Comparison of ENCODE assay signal across 28 cellular contexts in genomic region chr21:44326716-44327602, GRCh38. TPM values are rescaled to one million over a fixed set of nuclear protein-coding genes. Genes with fewer than 3 reads are reported as not detected.
DNase-seq lines count a peak whose midpoint lies in the region; TF ChIP-seq lines count a peak whose summit lies in the region.
"Had no signal": no experiment of that assay in that cellular context is flagged by ENCODE, and none has a peak within 500 bp of the region (broad histone marks: within the 10 kb centered on the region; RNA-seq: fewer than 3 reads in every experiment).

No MANE protein-coding gene starts in this region.

- no peaks in the 10 kb centered on the region for H3K4me1 ChIP-seq in mammary epithelial cell (ENCODE audit: insufficient read depth, low read length)

- no peaks in the 10 kb centered on the region for H4K20me1 ChIP-seq in mammary epithelial cell (ENCODE audit: insufficient read depth, low read length)

- H3K36me3 Mint-ChIP-seq in Calu3 (ENCODE audit: insufficient read depth, unreplicated experiment): peaks cover 18% of the 10 kb centered on the region
- H3K36me3 Mint-ChIP-seq: activated naive CD4-positive, alpha-beta T cell treated with anti-CD3 and anti-CD28 coated beads, Interleukin-2, amount 50 U/mL, for 72 hours had no signal

- TF ChIP-seq CTCF in Calu3 (IDR thresholded peaks at IDR 0.05; ENCODE audit: unreplicated experiment) (no peak), mammary epithelial cell (conservative IDR thresholded peaks at IDR 0.05 in 1 of 2, IDR thresholded peaks at IDR 0.05 in 1 of 2; ENCODE audit: extremely low read depth in 1 of 2, insufficient read depth in 1 of 2, low read depth in 1 of 2, low read length in 2 of 2) (no peak)

- H3K27ac Mint-ChIP-seq in Calu3 (ENCODE audit: unreplicated experiment): no peak overlapping the region
- H3K27ac Mint-ChIP-seq: activated CD4-positive, alpha-beta memory T cell treated with anti-CD3 and anti-CD28 coated beads, Interleukin-2, amount 10 ng/mL, durations not matched to agents 7 days and 5 days; activated naive CD4-positive, alpha-beta T cell treated with anti-CD3 and anti-CD28 coated beads, Interleukin-2, amount 50 U/mL, for 72 hours; activated T-helper 2 cell treated with anti-CD3 and anti-CD28 coated beads, Interferon-gamma antibody, Interleukin-2, Interleukin-4, amounts not matched to agents 10 μg/mL and 5 μg/mL and 100 μg/mL, durations not matched to agents 14 hours and 24 hours and 36 hours; nephron; stimulated activated naive B cell treated with anti-CD40 and anti-IgM and Interleukin-4, amounts not matched to agents 10 μg/mL and 1 μg/mL and 100 μg/mL, for 72 hours had no signal

- no peaks in the 10 kb centered on the region for H3K27me3 ChIP-seq in mammary epithelial cell (ENCODE audit: insufficient read depth, low read length)
- H3K27me3 ChIP-seq: ovary, spleen, testis had no signal

- CTCF ChIA-PET in Calu3 (lab: Charles Lee): no interaction called here
- CTCF ChIA-PET in mammary epithelial cell (lab: Charles Lee; ENCODE audit: low non-redundant PET): no interaction called here

- no peaks in the 10 kb centered on the region for H3K27me3 Mint-ChIP-seq in Calu3 (ENCODE audit: unreplicated experiment)
- H3K27me3 Mint-ChIP-seq: activated CD4-positive, alpha-beta memory T cell treated with anti-CD3 and anti-CD28 coated beads, Interleukin-2, amount 10 ng/mL, durations not matched to agents 7 days and 5 days; stimulated activated naive B cell treated with anti-CD40 and anti-IgM and Interleukin-4, amounts not matched to agents 10 μg/mL and 1 μg/mL and 100 μg/mL, for 72 hours had no signal

- no peaks in the 10 kb centered on the region for H3K4me1 Mint-ChIP-seq in Calu3 (ENCODE audit: low read depth, unreplicated experiment)
- H3K4me1 Mint-ChIP-seq: activated CD4-positive, alpha-beta memory T cell treated with anti-CD3 and anti-CD28 coated beads, Interleukin-2, amount 10 ng/mL, durations not matched to agents 7 days and 5 days; nephron; stimulated activated naive B cell treated with anti-CD40 and anti-IgM and Interleukin-4, amounts not matched to agents 10 μg/mL and 1 μg/mL and 100 μg/mL, for 72 hours had no signal

- H3K9ac ChIP-seq in mammary epithelial cell (ENCODE audit: insufficient read depth, low read length): no peak overlapping the region

- H3K9me3 Mint-ChIP-seq in Calu3 (ENCODE audit: low read depth, unreplicated experiment): no peaks in the 10 kb centered on the region
- H3K9me3 Mint-ChIP-seq: activated CD4-positive, alpha-beta memory T cell treated with anti-CD3 and anti-CD28 coated beads, Interleukin-2, amount 10 ng/mL, durations not matched to agents 7 days and 5 days; activated naive CD4-positive, alpha-beta T cell treated with anti-CD3 and anti-CD28 coated beads, Interleukin-2, amount 50 U/mL, for 72 hours; activated T-helper 2 cell treated with anti-CD3 and anti-CD28 coated beads, Interferon-gamma antibody, Interleukin-2, Interleukin-4, amounts not matched to agents 10 μg/mL and 5 μg/mL and 100 μg/mL, durations not matched to agents 14 hours and 24 hours and 36 hours; nephron; stimulated activated naive B cell treated with anti-CD40 and anti-IgM and Interleukin-4, amounts not matched to agents 10 μg/mL and 1 μg/mL and 100 μg/mL, for 72 hours had no signal

- peak in 2 of 3 experiments; percentile 54 to 57 for DNase-seq in NCI-H1417 (lab: John Stamatoyannopoulos, UW)
- no peak for DNase-seq in NCI-H1417 treated with DMSO at 0.1 percent for 48 hours (lab: John Stamatoyannopoulos, UW)
- no peak for DNase-seq in Calu3
- DNase-seq in mammary epithelial cell: no peak
- no peak for DNase-seq in UCSD-AML1 (lab: John Stamatoyannopoulos, UW; ENCODE audit: unreplicated experiment)
- DNase-seq in T-helper 9 cell: no peak
- DNase-seq: activated CD4-positive, alpha-beta memory T cell treated with anti-CD3 and anti-CD28 coated beads, Interleukin-2, amount 10 ng/mL, durations not matched to agents 7 days and 5 days; aorta; dermis blood vessel endothelial cell; H7; Karpas-422; mucosa of descending colon; MV-4-11; NCI-H1694 treated with DMSO at 0.1 percent for 48 hours; NCI-H748 treated with DMSO at 0.1 percent for 48 hours; retina; spleen; stimulated activated CD4-positive, alpha-beta T cell treated with anti-CD3 and anti-CD28 coated beads, Interleukin-2, amount 100 ng/mL, for 48 hours; stimulated activated naive B cell treated with anti-CD40 and anti-IgM and Interleukin-4, amounts not matched to agents 10 μg/mL and 1 μg/mL and 100 μg/mL, for 72 hours; testis had no signal

- no peak overlapping the region for H3K4me3 Mint-ChIP-seq in Calu3 (ENCODE audit: low read depth, unreplicated experiment)
- H3K4me3 Mint-ChIP-seq: activated CD4-positive, alpha-beta memory T cell treated with anti-CD3 and anti-CD28 coated beads, Interleukin-2, amount 10 ng/mL, durations not matched to agents 7 days and 5 days; nephron had no signal

- no peaks in the 10 kb centered on the region for H3K9me3 ChIP-seq in mammary epithelial cell (replicated peaks; ENCODE audit: insufficient read depth, low read length)
- H3K9me3 ChIP-seq: mucosa of descending colon, ovary, spleen, testis had no signal

- intact Hi-C loops in Calu3 (cut with micrococcal nuclease; ENCODE audit: unreplicated experiment): no loop called here
- intact Hi-C loops in mammary epithelial cell (cut with micrococcal nuclease): no loop called here

- H3K4me3 ChIP-seq in mammary epithelial cell (replicated peaks in 1 of 3; ENCODE audit: insufficient read depth in 1 of 3, low read depth in 2 of 3, low read length in 3 of 3): no peak overlapping the region
- H3K4me3 ChIP-seq: mucosa of descending colon, ovary, spleen, testis had no signal

- no peak overlapping the region for H3K27ac ChIP-seq in mammary epithelial cell (ENCODE audit: insufficient read depth, low read depth, low read length)
- H3K27ac ChIP-seq: ovary, spleen, testis had no signal

- peaks cover 5% of the 10 kb centered on the region for H3K36me3 ChIP-seq in mammary epithelial cell (ENCODE audit: insufficient read depth, low read length)
- H3K36me3 ChIP-seq: ovary had no signal

- in situ Hi-C loops in mammary epithelial cell (cut with MboI; ENCODE audit: low sequenced_read_pairs in 2 of 2): no loop called here

- dilution Hi-C loops in mammary epithelial cell (cut with HindIII; ENCODE audit: low sequenced_read_pairs): no loop called here

- 86% methylated on average over 12 of the region's 26 CpGs for WGBS in mammary epithelial cell (ENCODE audit: low coverage, missing lambda C conversion rate)

- H3K4me2 ChIP-seq in mammary epithelial cell (ENCODE audit: insufficient read depth, low read depth, low read length): no peak overlapping the region

- BruUV-seq in Calu3 (replicated peaks; lab: Mats Ljungman, UMichigan) (TSS peak; percentile 18), mammary epithelial cell (replicated peaks; lab: Mats Ljungman, UMichigan) (TSS peak; percentile 55)

- no peak overlapping the region for H2AFZ ChIP-seq in mammary epithelial cell (ENCODE audit: low read depth, low read length)

- no peaks in the 10 kb centered on the region for H3K79me2 ChIP-seq in mammary epithelial cell (ENCODE audit: insufficient read depth, low read length)

RNA-seq across cellular contexts. Expression of gene CFAP410, which starts 12.2 kb away (rescaled TPM):
- total RNA-seq in Calu3 (2022) (7.5 and 8.6 TPM in 2 replicates), mammary epithelial cell (1 to 10 TPM; 8.3 to 9.6 TPM)
- 3.4 TPM for polyA plus RNA-seq in mammary epithelial cell
- not detected for polyA minus RNA-seq in mammary epithelial cell

RNA-seq across cellular contexts. Expression of gene TRPM2, which starts 26.5 kb away (rescaled TPM):
- not detected in 2 replicates for total RNA-seq in Calu3 (2022)
- 10 to 100 TPM in 1 of 2 donors, 1 to 10 TPM in 1; 6.2 to 14.6 TPM for total RNA-seq in mammary epithelial cell
- 16.6 TPM for polyA plus RNA-seq in mammary epithelial cell
- polyA minus RNA-seq in mammary epithelial cell: 19.7 TPM

RNA-seq across cellular contexts. Expression of gene PFKL, which starts 27.1 kb away (rescaled TPM):
- total RNA-seq in Calu3 (2022) (78.9 and 92.8 TPM in 2 replicates), mammary epithelial cell (100 to 1,000 TPM; 113 to 142 TPM)
- 126 TPM for polyA plus RNA-seq in mammary epithelial cell
- polyA minus RNA-seq in mammary epithelial cell: 76.0 TPM

RNA-seq across cellular contexts. Expression of gene AIRE, which starts 41.3 kb away (rescaled TPM):
- not detected in 2 replicates for total RNA-seq in Calu3 (2022)
- total RNA-seq in mammary epithelial cell: not detected
- polyA plus RNA-seq in mammary epithelial cell: not detected
- polyA minus RNA-seq in mammary epithelial cell: not detected
- total RNA-seq: A172; activated naive CD4-positive, alpha-beta T cell treated with anti-CD3 and anti-CD28 coated beads, Interleukin-2, amount 50 U/mL, for 72 hours; activated T-helper 2 cell treated with anti-CD3 and anti-CD28 coated beads, Interferon-gamma antibody, Interleukin-2, Interleukin-4, amounts not matched to agents 10 μg/mL and 5 μg/mL and 100 μg/mL, durations not matched to agents 14 hours and 24 hours and 36 hours; Daoy; dermis blood vessel endothelial cell; glomerular endothelial cell; ovary; Right ventricle myocardium inferior had no signal
- polyA plus RNA-seq: aorta, ovary had no signal

Comparison
In these comparisons a context has a peak if more than half of its experiments do, and no peak if none do; other contexts are left out.
1. DNase-seq: peak in NCI-H1417 (2 of 3); none in NCI-H1417 treated with DMSO at 0.1 percent for 48 hours (single experiment), Calu3 (single experiment), mammary epithelial cell (single experiment), UCSD-AML1 (single experiment) and T-helper 9 cell (single experiment).